Comparison of ENCODE assay signal across 9 cellular contexts in genomic region chr11:109423114-109423859, GRCh38. TPM values are rescaled to one million over a fixed set of nuclear protein-coding genes. Genes with fewer than 3 reads are reported as not detected.
DNase-seq lines count a peak whose midpoint lies in the region; ATAC-seq and TF ChIP-seq lines count a peak whose summit lies in the region.
"Had no signal": no experiment of that assay in that cellular context is flagged by ENCODE, and none has a peak within 500 bp of the region (broad histone marks: within the 10 kb centered on the region; RNA-seq: fewer than 3 reads in every experiment).

No MANE protein-coding gene starts in this region.

- no peak for ATAC-seq in GM19324 (IDR thresholded peaks at IDR 0.05; ENCODE audit: low FRiP score, unreplicated experiment)

- 3 to 18% (median 3%) methylated on average over 14 to 50 of the region's 50 CpGs for WGBS in spleen, 5 donors

- no peak for TF ChIP-seq POLR2A in spleen (IDR thresholded peaks at IDR 0.05)

- H3K27me3 ChIP-seq in adipocyte (replicated peaks; ENCODE audit: control insufficient read depth, insufficient read depth, low read length), result peaks cover 34% of the 10 kb centered on the region
- peaks cover 6 to 65% (median 36%) of the 10 kb centered on the region in 7 donors for H3K27me3 ChIP-seq in spleen (replicated peaks in 1 of 7)

- H3K4me1 ChIP-seq in adipocyte (ENCODE audit: control insufficient read depth, insufficient read depth, low read length) (peaks cover 9% of the 10 kb centered on the region), spleen (peaks cover 0 to 28% (median 13%) of the 10 kb centered on the region in 6 donors)
- H3K4me1 ChIP-seq: parathyroid adenoma had no signal

- H3K4me3 ChIP-seq in adipocyte (ENCODE audit: low read length) (peak overlapping the region; percentile 77), spleen (peak overlapping the region in 7 of 8 donors; percentile 6 to 59 (median 25))

- intact Hi-C loops in spleen (cut with DNase I; ENCODE audit: low total_unique reads), result no loop called here

- DNase-seq in DMS153 treated with DMSO at 0.1 percent for 48 hours (lab: John Stamatoyannopoulos, UW; ENCODE audit: unreplicated experiment) (peak; percentile 7), DMS153 (lab: John Stamatoyannopoulos, UW) (no peak), adipocyte (ENCODE audit: low read depth) (peak; percentile 29), hepatic stellate cell (ENCODE audit: low spot score) (peak; percentile 18), spleen (no peak), MV-4-11 (lab: John Stamatoyannopoulos, UW) (no peak), HuH-7.5 (ENCODE audit: low spot score) (no peak)

- H3K9me3 ChIP-seq in adipocyte (ENCODE audit: control insufficient read depth, low read length) (no peaks in the 10 kb centered on the region), spleen (no peaks in the 10 kb centered on the region)

- H3K9ac ChIP-seq in adipocyte (ENCODE audit: low read length), result no peak overlapping the region
- H3K9ac ChIP-seq: parathyroid adenoma had no signal

- H3K36me3 ChIP-seq in adipocyte (ENCODE audit: control insufficient read depth, insufficient read depth, low read length, severe bottlenecking) (no peaks in the 10 kb centered on the region), spleen (no peaks in the 10 kb centered on the region)

- no peak overlapping the region for H3K27ac ChIP-seq in spleen
- H3K27ac ChIP-seq: parathyroid adenoma had no signal

- no peak for TF ChIP-seq CTCF in spleen (IDR thresholded peaks at IDR 0.05 in 8 of 11, conservative IDR thresholded peaks at IDR 0.05 in 3 of 11)

RNA-seq across cellular contexts. Expression of gene C11orf87, which starts 1.3 kb away (rescaled TPM):
- total RNA-seq in spleen, result under 1 TPM in 4 of 7 donors, not detected in 3; 0.09 to 0.42 (median 0.15) TPM
- under 1 TPM in 2 of 3 donors, not detected in 1; 0.02 to 0.06 TPM for polyA plus RNA-seq in spleen

Comparison
In these comparisons a context has a peak if more than half of its experiments do, and no peak if none do; other contexts are left out.
1. DNase-seq: peak in DMS153 treated with DMSO at 0.1 percent for 48 hours (single experiment), adipocyte (single experiment) and hepatic stellate cell (single experiment); none in DMS153 (single experiment), spleen (single experiment), MV-4-11 (single experiment) and HuH-7.5 (single experiment).